ENCODE assay signal across 2 cellular contexts in genomic region chr9:121483049-121483448, GRCh38.
TF ChIP-seq lines count a peak whose summit lies in the region.

No MANE protein-coding gene starts in this region.

TF ChIP-seq in HCT116, 20 proteins besides CTCF, POLR2A, EP300 and RAD21:
- TF ChIP-seq POLR2AphosphoS5 (IDR thresholded peaks at IDR 0.05; ENCODE audit: low read depth, low read length) (no peak), TCF7L2 (IDR thresholded peaks at IDR 0.05; ENCODE audit: borderline replicate concordance, extremely low read depth, insufficient read depth, insufficient read length) (no peak), REST (IDR thresholded peaks at IDR 0.05; ENCODE audit: low read depth) (no peak), JUND (IDR thresholded peaks at IDR 0.05) (peak; percentile 22; the same call in 1 of the 2 replicates), FOSL1 (IDR thresholded peaks at IDR 0.05; ENCODE audit: low read depth) (peak; percentile 28; the same call in 1 of the 2 replicates), EZH2phosphoT487 (IDR thresholded peaks at IDR 0.05; ENCODE audit: borderline replicate concordance) (no peak), YY1 (IDR thresholded peaks at IDR 0.05; ENCODE audit: extremely low read depth, insufficient replicate concordance, low read depth, low read length) (no peak), ZBTB33 (IDR thresholded peaks at IDR 0.05; ENCODE audit: extremely low read depth, insufficient replicate concordance, low read length) (no peak), CBX3 (IDR thresholded peaks at IDR 0.05; ENCODE audit: low read depth) (no peak), EZH2 (IDR thresholded peaks at IDR 0.05) (no peak), ATF3 (IDR thresholded peaks at IDR 0.05) (no peak)

TF ChIP-seq in K562, 482 proteins besides CTCF, POLR2A, EP300 and RAD21 (continues in another document):
- TF ChIP-seq BRF1 (IDR thresholded peaks at IDR 0.05; ENCODE audit: borderline replicate concordance, extremely low read depth, insufficient read length) (no peak), TEAD4 (IDR thresholded peaks at IDR 0.05; ENCODE audit: low read length) (peak; percentile 31; the same call in 1 of the 2 replicates), TEAD4 (CRISPR knock-in tag; IDR thresholded peaks at IDR 0.05; ENCODE audit: borderline replicate concordance) (no peak), FOXP1 (CRISPR knock-in tag; IDR thresholded peaks at IDR 0.05) (no peak), TCF3 (CRISPR knock-in tag; IDR thresholded peaks at IDR 0.05) (peak; percentile 32; the same call in 1 of the 2 replicates), SMARCA5 (IDR thresholded peaks at IDR 0.05) (no peak), NR2C2 (CRISPR knock-in tag; IDR thresholded peaks at IDR 0.05) (no peak), NR2C2 (tag; IDR thresholded peaks at IDR 0.05) (peak; percentile 44; the same call in 1 of the 2 replicates), ZC3H8 (IDR thresholded peaks at IDR 0.05) (no peak), JUN (IDR thresholded peaks at IDR 0.05; ENCODE audit: borderline replicate concordance, low read depth, low read length) (peak; percentile 73; the same call in 1 of the 2 replicates), JUN (CRISPR knock-in tag; IDR thresholded peaks at IDR 0.05; ENCODE audit: borderline replicate concordance) (no peak), GATAD2B (IDR thresholded peaks at IDR 0.05; ENCODE audit: borderline replicate concordance) (no peak), ZFPM2 (CRISPR knock-in tag; IDR thresholded peaks at IDR 0.05) (no peak), ZBTB2 (IDR thresholded peaks at IDR 0.05) (no peak), MLLT1 (IDR thresholded peaks at IDR 0.05) (no peak), ZNF133 (CRISPR knock-in tag; IDR thresholded peaks at IDR 0.05) (no peak), RBM14 (IDR thresholded peaks at IDR 0.05; ENCODE audit: borderline replicate concordance, insufficient read depth, low read depth, low read length) (no peak), ETS1 (conservative IDR thresholded peaks at IDR 0.05; ENCODE audit: control insufficient read depth, low read depth, low read length) (no peak), CREM (IDR thresholded peaks at IDR 0.05; ENCODE audit: low read depth) (0 out of 2 replicates have a peak, but pooled peaks have one; percentile 27), MXD1 (CRISPR knock-in tag; IDR thresholded peaks at IDR 0.05; ENCODE audit: borderline replicate concordance, poor library complexity, severe bottlenecking) (no peak), SMAD4 (CRISPR knock-in tag; conservative IDR thresholded peaks at IDR 0.05) (no peak), ZNF561 (CRISPR knock-in tag; conservative IDR thresholded peaks at IDR 0.05) (no peak), CEBPG (CRISPR knock-in tag; IDR thresholded peaks at IDR 0.05) (no peak), CEBPG (tag; conservative IDR thresholded peaks at IDR 0.05 in 1 of 2, IDR thresholded peaks at IDR 0.05 in 1 of 2) (no peak), PML (IDR thresholded peaks at IDR 0.05; ENCODE audit: low read length) (no peak), SMAD3 (CRISPR knock-in tag; conservative IDR thresholded peaks at IDR 0.05) (no peak), ZNF695 (CRISPR knock-in tag; IDR thresholded peaks at IDR 0.05) (no peak), HOXB6 (CRISPR knock-in tag; IDR thresholded peaks at IDR 0.05; ENCODE audit: borderline replicate concordance) (no peak), ZNF12 (CRISPR knock-in tag; IDR thresholded peaks at IDR 0.05) (no peak), PTRF (tag; IDR thresholded peaks at IDR 0.05) (no peak), SUPT5H (IDR thresholded peaks at IDR 0.05) (no peak), DACH1 (IDR thresholded peaks at IDR 0.05; ENCODE audit: partially characterized antibody) (peak; percentile 67), ILF3 (IDR thresholded peaks at IDR 0.05; ENCODE audit: borderline replicate concordance) (no peak), SOX6 (IDR thresholded peaks at IDR 0.05) (0 out of 2 replicates have a peak, but pooled peaks have one; percentile 12), CHD2 (IDR thresholded peaks at IDR 0.05; ENCODE audit: low read depth, low read length) (no peak), ETV6 (IDR thresholded peaks at IDR 0.05; ENCODE audit: borderline replicate concordance in 1 of 2, low read depth in 2 of 2, low read length in 1 of 2) (no peak), ETV6 (CRISPR knock-in tag; IDR thresholded peaks at IDR 0.05; ENCODE audit: borderline replicate concordance) (no peak), TFAP4 (CRISPR knock-in tag; IDR thresholded peaks at IDR 0.05; ENCODE audit: borderline replicate concordance) (peak; percentile 79), SNAPC5 (CRISPR knock-in tag; IDR thresholded peaks at IDR 0.05) (no peak), GTF2E2 (tag; IDR thresholded peaks at IDR 0.05) (no peak), THAP12 (CRISPR knock-in tag; IDR thresholded peaks at IDR 0.05) (no peak), C11orf30 (IDR thresholded peaks at IDR 0.05; ENCODE audit: low read depth) (no peak), MTA2 (IDR thresholded peaks at IDR 0.05; ENCODE audit: low read depth) (no peak), ZEB2 (IDR thresholded peaks at IDR 0.05) (0 out of 2 replicates have a peak, but pooled peaks have one; percentile 26), DPF2 (IDR thresholded peaks at IDR 0.05) (0 out of 2 replicates have a peak, but pooled peaks have one; percentile 36), ZNF212 (CRISPR knock-in tag; IDR thresholded peaks at IDR 0.05) (no peak), ARID1B (IDR thresholded peaks at IDR 0.05) (peak; percentile 54; the same call in 1 of the 2 replicates), CBFA2T3 (IDR thresholded peaks at IDR 0.05) (peak; percentile 77), PHB (CRISPR knock-in tag; IDR thresholded peaks at IDR 0.05) (no peak), NCOA4 (IDR thresholded peaks at IDR 0.05; ENCODE audit: partially characterized antibody) (no peak), U2AF1 (optimal IDR thresholded peaks at IDR 0.05; ENCODE audit: low read depth, low read length) (no peak), RAD51 (IDR thresholded peaks at IDR 0.05; ENCODE audit: borderline replicate concordance, low read depth) (no peak), SMARCE1 (IDR thresholded peaks at IDR 0.05) (peak; percentile 33; the same call in 1 of the 2 replicates), ZNF507 (tag; conservative IDR thresholded peaks at IDR 0.05) (no peak), GATA2 (CRISPR knock-in tag; IDR thresholded peaks at IDR 0.05) (0 out of 2 replicates have a peak, but pooled peaks have one; percentile 36), ARID3B (CRISPR knock-in tag; IDR thresholded peaks at IDR 0.05; ENCODE audit: borderline replicate concordance) (no peak), ZKSCAN3 (CRISPR knock-in tag; IDR thresholded peaks at IDR 0.05) (no peak), PURB (CRISPR knock-in tag; IDR thresholded peaks at IDR 0.05; ENCODE audit: low read depth) (no peak), PTBP1 (IDR thresholded peaks at IDR 0.05; ENCODE audit: low read depth, low read length) (no peak), SETDB1 (IDR thresholded peaks at IDR 0.05; ENCODE audit: low read length) (no peak), ZHX1 (conservative IDR thresholded peaks at IDR 0.05; ENCODE audit: low read length) (no peak)
